Comparison of ENCODE assay signal across 1 cellular context in genomic region chr17:81512984-81513668, GRCh38.
TF ChIP-seq lines count a peak whose summit lies in the region.

No MANE protein-coding gene starts in this region.

TF ChIP-seq in HepG2, 621 proteins besides CTCF, POLR2A, EP300 and RAD21 (continued from another document):
- TF ChIP-seq ZBTB14 (CRISPR knock-in tag; IDR thresholded peaks at IDR 0.05) (peak; percentile 27; the same call in 1 of the 2 replicates), ATF6 (CRISPR knock-in tag; conservative IDR thresholded peaks at IDR 0.05) (no peak), KLF9 (CRISPR knock-in tag; IDR thresholded peaks at IDR 0.05; ENCODE audit: low read depth) (no peak), POLR2AphosphoS2 (IDR thresholded peaks at IDR 0.05; ENCODE audit: low read depth, low read length) (no peak), ESRRA (CRISPR knock-in tag; IDR thresholded peaks at IDR 0.05; ENCODE audit: low read depth) (0 out of 2 replicates have a peak, but pooled peaks have one; percentile 22), CHD4 (IDR thresholded peaks at IDR 0.05; ENCODE audit: borderline replicate concordance, low read length) (peak; percentile 65), ZNF205 (CRISPR knock-in tag; IDR thresholded peaks at IDR 0.05) (no peak), ZNF652 (CRISPR knock-in tag; IDR thresholded peaks at IDR 0.05; ENCODE audit: borderline replicate concordance, low read depth) (no peak), IRF9 (CRISPR knock-in tag; IDR thresholded peaks at IDR 0.05; ENCODE audit: borderline replicate concordance) (no peak), JUN (CRISPR knock-in tag; IDR thresholded peaks at IDR 0.05) (no peak), MED8 (CRISPR knock-in tag; IDR thresholded peaks at IDR 0.05; ENCODE audit: insufficient replicate concordance) (no peak), BCL6 (CRISPR knock-in tag; IDR thresholded peaks at IDR 0.05) (no peak), MXD1 (CRISPR knock-in tag; IDR thresholded peaks at IDR 0.05) (0 out of 2 replicates have a peak, but pooled peaks have one; percentile 24), KDM1A (CRISPR knock-in tag; IDR thresholded peaks at IDR 0.05) (no peak), DPF2 (CRISPR knock-in tag; IDR thresholded peaks at IDR 0.05; ENCODE audit: borderline replicate concordance, low read depth) (no peak), ERF (CRISPR knock-in tag; IDR thresholded peaks at IDR 0.05) (peak; percentile 3; the same call in 1 of the 2 replicates)
